16 cellular contexts compared by ENCODE assay signal in genomic region chr11:71963468-71963867, GRCh38. TPM values are rescaled to one million over a fixed set of nuclear protein-coding genes. Genes with fewer than 3 reads are reported as not detected.
DNase-seq lines count a peak whose midpoint lies in the region; FAIRE-seq and TF ChIP-seq lines count a peak whose summit lies in the region.
"Had no signal": no experiment of that assay in that cellular context is flagged by ENCODE, and none has a peak within 500 bp of the region (broad histone marks: within the 10 kb centered on the region; RNA-seq: fewer than 3 reads in every experiment).

No MANE protein-coding gene starts in this region.

- H3K27me3 Mint-ChIP-seq in activated CD4-positive, alpha-beta T cell treated with anti-CD3 and anti-CD28 coated beads, Interleukin-2, amount 10 ng/mL, durations not matched to agents 24 days and 14 days: no peaks in the 10 kb centered on the region
- no peaks in the 10 kb centered on the region for H3K27me3 Mint-ChIP-seq in astrocyte (ENCODE audit: low read depth, unreplicated experiment)
- H3K27me3 Mint-ChIP-seq: CD4-positive, alpha-beta T cell had no signal

- no peak overlapping the region for H3K18ac ChIP-seq in mesenchymal stem cell (ENCODE audit: low read depth in 1 of 2, low read length in 2 of 2)

- no peak for TF ChIP-seq CTCF in astrocyte (IDR thresholded peaks at IDR 0.05; ENCODE audit: insufficient read depth, low read depth, low read length)

- H2AFZ ChIP-seq in astrocyte (ENCODE audit: low read depth, low read length) (no peak overlapping the region), mesenchymal stem cell (ENCODE audit: low read depth, low read length) (no peak overlapping the region)
- H2AFZ ChIP-seq: GM23248 had no signal

- H3K27ac ChIP-seq in BLaER1 treated with 17β-estradiol and CSF1 and Interleukin-3, amounts not matched to agents 10 nM and 100 nM: peak overlapping the region in 6 of 11 experiments; percentile 29 to 79 (median 64); a peak in 7 of 22 replicates
- H3K27ac ChIP-seq in astrocyte (ENCODE audit: low read depth, low read length) (peak overlapping the region; percentile 65), mesenchymal stem cell (ENCODE audit: low read length, poor library complexity, severe bottlenecking) (peak overlapping the region; percentile 75)
- H3K27ac ChIP-seq: 22Rv1 had no signal

- H3K4me1 Mint-ChIP-seq in activated CD4-positive, alpha-beta T cell treated with anti-CD3 and anti-CD28 coated beads, Interleukin-2, amount 10 ng/mL, durations not matched to agents 24 days and 14 days: peaks cover 24% of the 10 kb centered on the region
- H3K4me1 Mint-ChIP-seq in astrocyte (ENCODE audit: low read depth, unreplicated experiment): peaks cover 23% of the 10 kb centered on the region

- no peak overlapping the region for H4K8ac ChIP-seq in mesenchymal stem cell (ENCODE audit: low read length)

- no peak for FAIRE-seq in astrocyte (lab: Jason Lieb, UNC)
- no peak for FAIRE-seq in GM19239 (lab: Jason Lieb, UNC)

- H2BK15ac ChIP-seq in mesenchymal stem cell (ENCODE audit: low read depth, poor library complexity, severe bottlenecking): no peak overlapping the region

- no peak overlapping the region for H3K4me3 ChIP-seq in BLaER1 treated with 17β-estradiol and CSF1 and Interleukin-3, amounts not matched to agents 10 nM and 100 nM
- H3K4me3 ChIP-seq in astrocyte (ENCODE audit: insufficient read depth, low read depth, low read length): no peak overlapping the region
- no peak overlapping the region for H3K4me3 ChIP-seq in mesenchymal stem cell (ENCODE audit: insufficient read depth in 1 of 2, low read depth in 1 of 2, low read length in 2 of 2)
- H3K4me3 ChIP-seq: GM23248 had no signal

- peaks cover 11% of the 10 kb centered on the region for H3K79me1 ChIP-seq in mesenchymal stem cell (replicated peaks; ENCODE audit: low read length, poor library complexity, severe bottlenecking)

- no peak overlapping the region for H4K91ac ChIP-seq in mesenchymal stem cell (ENCODE audit: low read length)

- H3K4me1 ChIP-seq in BLaER1 treated with 17β-estradiol and CSF1 and Interleukin-3, amounts not matched to agents 10 nM and 100 nM: peaks cover 7 to 33% (median 18%) of the 10 kb centered on the region in 10 experiments
- H3K4me1 ChIP-seq in astrocyte (ENCODE audit: insufficient read depth, low read length) (peaks cover 11% of the 10 kb centered on the region), mesenchymal stem cell (ENCODE audit: control insufficient read depth, insufficient read depth, low read depth, low read length) (peaks cover 21% of the 10 kb centered on the region)

- no peak overlapping the region for H2BK12ac ChIP-seq in mesenchymal stem cell (ENCODE audit: low read length in 2 of 2)

- H3K9me3 Mint-ChIP-seq in activated CD4-positive, alpha-beta T cell treated with anti-CD3 and anti-CD28 coated beads, Interleukin-2, amount 10 ng/mL, durations not matched to agents 24 days and 14 days: peaks cover 3% of the 10 kb centered on the region
- H3K9me3 Mint-ChIP-seq in astrocyte (ENCODE audit: unreplicated experiment): no peaks in the 10 kb centered on the region
- H3K9me3 Mint-ChIP-seq: CD4-positive, alpha-beta T cell had no signal

- no peak overlapping the region for H2AK5ac ChIP-seq in mesenchymal stem cell (ENCODE audit: low read length, severe bottlenecking)

- H4K20me1 ChIP-seq in BLaER1 treated with 17β-estradiol and CSF1 and Interleukin-3, amounts not matched to agents 10 nM and 100 nM: no peaks in the 10 kb centered on the region
- peaks cover 41% of the 10 kb centered on the region for H4K20me1 ChIP-seq in astrocyte (ENCODE audit: insufficient read depth, low read length)

- no peak overlapping the region for H3K4me3 Mint-ChIP-seq in activated CD4-positive, alpha-beta T cell treated with anti-CD3 and anti-CD28 coated beads, Interleukin-2, amount 10 ng/mL, durations not matched to agents 24 days and 14 days
- H3K4me3 Mint-ChIP-seq in astrocyte (ENCODE audit: unreplicated experiment): no peak overlapping the region
- H3K4me3 Mint-ChIP-seq: CD4-positive, alpha-beta T cell had no signal

- peak overlapping the region in 5 of 11 experiments; percentile 47 to 73 (median 62); a peak in 10 of 22 replicates for H3K4me2 ChIP-seq in BLaER1 treated with 17β-estradiol and CSF1 and Interleukin-3, amounts not matched to agents 10 nM and 100 nM
- H3K4me2 ChIP-seq in astrocyte (ENCODE audit: low read length) (no peak overlapping the region), mesenchymal stem cell (ENCODE audit: low read length, poor library complexity, severe bottlenecking) (no peak overlapping the region)

- H3K36me3 ChIP-seq in BLaER1 treated with 17β-estradiol and CSF1 and Interleukin-3, amounts not matched to agents 10 nM and 100 nM: peaks cover 49 to 82% (median 61%) of the 10 kb centered on the region in 11 experiments
- H3K36me3 ChIP-seq in astrocyte (ENCODE audit: insufficient read depth, low read length) (peaks cover 28% of the 10 kb centered on the region), mesenchymal stem cell (ENCODE audit: control insufficient read depth in 1 of 2, insufficient read depth in 2 of 2, low read depth in 1 of 2, low read length in 2 of 2) (peaks cover 15 to 40% of the 10 kb centered on the region in 2 experiments)

- H3K23ac ChIP-seq in mesenchymal stem cell (ENCODE audit: low read length in 2 of 2): no peak overlapping the region

- WGBS in mesenchymal stem cell: 82% methylated on average over 7 of the region's 8 CpGs

- H3K36me3 Mint-ChIP-seq in activated CD4-positive, alpha-beta T cell treated with anti-CD3 and anti-CD28 coated beads, Interleukin-2, amount 10 ng/mL, durations not matched to agents 24 days and 14 days (ENCODE audit: low read depth): peaks cover 40% of the 10 kb centered on the region
- peaks cover 15% of the 10 kb centered on the region for H3K36me3 Mint-ChIP-seq in astrocyte (ENCODE audit: low read depth, unreplicated experiment)

- peak overlapping the region; percentile 86 for H3K27ac Mint-ChIP-seq in activated CD4-positive, alpha-beta T cell treated with anti-CD3 and anti-CD28 coated beads, Interleukin-2, amount 10 ng/mL, durations not matched to agents 24 days and 14 days
- H3K27ac Mint-ChIP-seq in astrocyte (ENCODE audit: unreplicated experiment): peak overlapping the region; percentile 64
- H3K27ac Mint-ChIP-seq: CD4-positive, alpha-beta T cell had no signal

- H3K27me3 ChIP-seq in BLaER1 treated with 17β-estradiol and CSF1 and Interleukin-3, amounts not matched to agents 10 nM and 100 nM: no peaks in the 10 kb centered on the region
- H3K27me3 ChIP-seq in astrocyte (ENCODE audit: insufficient read depth, low read length) (no peaks in the 10 kb centered on the region), mesenchymal stem cell (ENCODE audit: control insufficient read depth in 1 of 2, insufficient read depth in 1 of 2, low read length in 2 of 2) (no peaks in the 10 kb centered on the region)

- intact Hi-C loops in activated CD4-positive, alpha-beta T cell treated with anti-CD3 and anti-CD28 coated beads, Interleukin-2, amount 10 ng/mL, durations not matched to agents 24 days and 14 days (cut with micrococcal nuclease): no loop called here

- peaks cover 60% of the 10 kb centered on the region for H3K79me2 ChIP-seq in astrocyte (ENCODE audit: insufficient read depth, low read length)

- H3K14ac ChIP-seq in mesenchymal stem cell (ENCODE audit: low read length in 2 of 2): no peak overlapping the region

- H2BK120ac ChIP-seq in mesenchymal stem cell (ENCODE audit: low read depth, low read length): no peak overlapping the region

- H3K4ac ChIP-seq in mesenchymal stem cell (ENCODE audit: low read depth in 1 of 2, low read length in 2 of 2): no peak overlapping the region

- no peak overlapping the region; a peak in 1 of 22 replicates for H3K9ac ChIP-seq in BLaER1 treated with 17β-estradiol and CSF1 and Interleukin-3, amounts not matched to agents 10 nM and 100 nM
- H3K9ac ChIP-seq in astrocyte (ENCODE audit: low read length): no peak overlapping the region
- no peak overlapping the region for H3K9ac ChIP-seq in mesenchymal stem cell (ENCODE audit: low read length)
- H3K9ac ChIP-seq: GM23248 had no signal

- H3K9me3 ChIP-seq in BLaER1 treated with 17β-estradiol and CSF1 and Interleukin-3, amounts not matched to agents 10 nM and 100 nM (replicated peaks in 1 of 11): peaks cover 14 to 22% (median 18%) of the 10 kb centered on the region in 11 experiments
- no peaks in the 10 kb centered on the region for H3K9me3 ChIP-seq in astrocyte (ENCODE audit: insufficient read depth, low read depth, low read length)
- H3K9me3 ChIP-seq in mesenchymal stem cell (ENCODE audit: control insufficient read depth, low read length): no peaks in the 10 kb centered on the region

- DNase-seq in activated CD4-positive, alpha-beta T cell treated with anti-CD3 and anti-CD28 coated beads, Interleukin-2, amount 10 ng/mL, durations not matched to agents 24 days and 14 days: no peak
- no peak for DNase-seq in activated CD4-positive, alpha-beta T cell treated with anti-CD3 and anti-CD28 coated beads, Interleukin-2, amount 50 U/mL, for 48 hours
- DNase-seq in astrocyte (ENCODE audit: low read depth) (no peak), mesenchymal stem cell (no peak), H4 (ENCODE audit: low spot score) (no peak), activated T-cell treated with anti-CD3 and anti-CD28 coated beads for 4 hours (no peak), GM19239 (ENCODE audit: insufficient read length, low spot score) (no peak)
- DNase-seq: ACHN; C1 segment of cervical spinal cord; Calu3; CD4-positive, alpha-beta T cell; DMS 273 treated with DMSO at 0.1 percent for 48 hours; GM23248; H7 had no signal

- no peak overlapping the region for H2BK5ac ChIP-seq in mesenchymal stem cell (ENCODE audit: low read depth, low read length, poor library complexity, severe bottlenecking)

RNA-seq across cellular contexts. Expression of gene RNF121, which starts 34.6 kb away (rescaled TPM):
- 56.4 and 65.4 TPM in 2 replicates for total RNA-seq in activated CD4-positive, alpha-beta T cell treated with anti-CD3 and anti-CD28 coated beads, Interleukin-2, amount 10 ng/mL, durations not matched to agents 24 days and 14 days
- 62.3 and 73.4 TPM in 2 replicates for total RNA-seq in astrocyte
- 22.5 TPM for polyA plus RNA-seq in mesenchymal stem cell (2013, experiment 1 of 2)
- polyA plus RNA-seq in mesenchymal stem cell (2013, experiment 2 of 2): 21.0 TPM
- total RNA-seq in H4 (2014; rRNA removed; shearing (Covaris generic)): 19.1 and 25.8 TPM in 2 replicates

RNA-seq across cellular contexts. Expression of gene XNDC1N, which starts 35.1 kb away (rescaled TPM):
- 20.7 and 20.9 TPM in 2 replicates for total RNA-seq in activated CD4-positive, alpha-beta T cell treated with anti-CD3 and anti-CD28 coated beads, Interleukin-2, amount 10 ng/mL, durations not matched to agents 24 days and 14 days
- 7.6 and 7.8 TPM in 2 replicates for total RNA-seq in astrocyte
- polyA plus RNA-seq in mesenchymal stem cell (2013, experiment 1 of 2): 0.97 TPM
- polyA plus RNA-seq in mesenchymal stem cell (2013, experiment 2 of 2): 1.1 TPM
- 1.4 and 2.6 TPM in 2 replicates for total RNA-seq in H4 (2014; rRNA removed; shearing (Covaris generic))

RNA-seq across cellular contexts. Expression of gene IL18BP, which starts 35.2 kb away (rescaled TPM):
- total RNA-seq in activated CD4-positive, alpha-beta T cell treated with anti-CD3 and anti-CD28 coated beads, Interleukin-2, amount 10 ng/mL, durations not matched to agents 24 days and 14 days: 15.0 and 19.9 TPM in 2 replicates
- total RNA-seq in astrocyte: 14.1 and 15.2 TPM in 2 replicates
- polyA plus RNA-seq in mesenchymal stem cell (2013, experiment 1 of 2): 4.8 TPM
- 4.1 TPM for polyA plus RNA-seq in mesenchymal stem cell (2013, experiment 2 of 2)
- total RNA-seq in H4 (2014; rRNA removed; shearing (Covaris generic)): 0.60 and 1.2 TPM in 2 replicates
